ENCODE assay signal across 3 cellular contexts in genomic region chr1:16557034-16557433, GRCh38. TPM values are rescaled to one million over a fixed set of nuclear protein-coding genes. Genes with fewer than 3 reads are reported as not detected.
"Had no signal": no experiment of that assay in that cellular context is flagged by ENCODE, and none has a peak within 500 bp of the region (broad histone marks: within the 10 kb centered on the region; RNA-seq: fewer than 3 reads in every experiment).

No MANE protein-coding gene starts in this region.

RNA-seq across cellular contexts. Expression of gene RNU1-1, which starts 42.9 kb away (rescaled TPM):
- polyA plus RNA-seq: stomach, thymus, urinary bladder had no signal
